Comparison of ENCODE assay signal across 21 cellular contexts in genomic region chr15:66885281-66885915, GRCh38.
"Had no signal": no experiment of that assay in that cellular context is flagged by ENCODE, and none has a peak within 500 bp of the region (broad histone marks: within the 10 kb centered on the region; RNA-seq: fewer than 3 reads in every experiment).

No MANE protein-coding gene starts in this region.

- DNase-seq: activated CD4-positive, alpha-beta memory T cell treated with anti-CD3 and anti-CD28 coated beads, Interleukin-2, amount 10 ng/mL, durations not matched to agents 7 days and 5 days; activated CD4-positive, alpha-beta T cell treated with anti-CD3 and anti-CD28 coated beads for 48 hours; activated CD4-positive, CD25-positive, alpha-beta regulatory T cell; activated T-cell treated with anti-CD3 and anti-CD28 coated beads, Interleukin-2, amount 50 U/mL, for 72 hours; central memory CD4-positive, alpha-beta T cell; cortex of kidney; effector CD4-positive, alpha-beta T cell; kidney glomerular epithelial cell; natural killer cell; spleen; stimulated activated CD8-positive, alpha-beta memory T cell treated with anti-CD3 and anti-CD28 coated beads, Interleukin-4, amount 100 ng/mL, for 48 hours; stimulated activated naive CD4-positive, alpha-beta T cell treated with Interleukin-2 at 50 U/mL for 16 hours; T-helper 1 cell; T-helper 9 cell had no signal

- H3K9me3 ChIP-seq: gastroesophageal sphincter had no signal

- ATAC-seq: activated T-cell treated with anti-CD3 and anti-CD28 coated beads, Interleukin-2, amount 50 U/mL, for 72 hours; esophagus mucosa; gastroesophageal sphincter; heart left ventricle; natural killer cell; SK-N-SH treated with all-trans-retinoic acid at 6 μM for 48 hours had no signal

- H3K4me1 Mint-ChIP-seq: activated CD4-positive, alpha-beta memory T cell treated with anti-CD3 and anti-CD28 coated beads, Interleukin-2, amount 10 ng/mL, durations not matched to agents 7 days and 5 days; natural killer cell had no signal

- H3K4me3 ChIP-seq: gastroesophageal sphincter, heart left ventricle, spleen, tibial nerve had no signal

- H3K36me3 Mint-ChIP-seq: activated naive CD8-positive, alpha-beta T cell; brain; natural killer cell had no signal

- H3K9me3 Mint-ChIP-seq: natural killer cell had no signal

- H3K4me3 Mint-ChIP-seq: activated CD4-positive, alpha-beta memory T cell treated with anti-CD3 and anti-CD28 coated beads, Interleukin-2, amount 10 ng/mL, durations not matched to agents 7 days and 5 days; activated naive CD8-positive, alpha-beta T cell; activated T-cell treated with anti-CD3 and anti-CD28 coated beads, Interleukin-2, amount 50 U/mL, for 72 hours; brain; natural killer cell had no signal

- H3K27ac ChIP-seq: spleen, tibial nerve had no signal

- H3K27me3 Mint-ChIP-seq: activated naive CD8-positive, alpha-beta T cell had no signal

- H3K36me3 ChIP-seq: gastroesophageal sphincter, heart left ventricle, spleen, tibial nerve had no signal

- H3K27ac Mint-ChIP-seq: activated CD4-positive, alpha-beta memory T cell treated with anti-CD3 and anti-CD28 coated beads, Interleukin-2, amount 10 ng/mL, durations not matched to agents 7 days and 5 days; activated naive CD8-positive, alpha-beta T cell; activated T-cell treated with anti-CD3 and anti-CD28 coated beads, Interleukin-2, amount 50 U/mL, for 72 hours; brain; natural killer cell had no signal

- H3K27me3 ChIP-seq: gastroesophageal sphincter, heart left ventricle, tibial nerve had no signal
